ENCODE assay signal across 26 cellular contexts in genomic region chr10:85908462-85908861, GRCh38.
"Had no signal": no experiment of that assay in that cellular context is flagged by ENCODE, and none has a peak within 500 bp of the region (broad histone marks: within the 10 kb centered on the region; RNA-seq: fewer than 3 reads in every experiment).

No MANE protein-coding gene starts in this region.

- H3K27ac ChIP-seq: colonic mucosa, epithelial cell of prostate, esophagus squamous epithelium, gastrocnemius medialis, heart right ventricle, left lung, lower lobe of right lung had no signal

- H3K27me3 ChIP-seq: colonic mucosa, esophagus squamous epithelium, gastrocnemius medialis, heart right ventricle, left lung had no signal

- FAIRE-seq: endometrium, islet of Langerhans, keratinocyte had no signal

- H3K4me1 ChIP-seq: colonic mucosa, esophagus squamous epithelium, gastrocnemius medialis, heart right ventricle, left lung, lower lobe of right lung had no signal

- H3K36me3 ChIP-seq: colonic mucosa, esophagus squamous epithelium, gastrocnemius medialis, heart right ventricle, left lung, lower lobe of right lung had no signal

- DNase-seq: colonic mucosa; cortex of kidney; effector CD8-positive, alpha-beta T cell; effector memory CD8-positive, alpha-beta T cell; endodermal cell; erythroblast; esophagus squamous epithelium; foreskin fibroblast; foreskin melanocyte; gastrocnemius medialis; glutamatergic neuron; head of caudate nucleus; heart right ventricle; hippocampal formation; left cardiac atrium; left lung; left ventricle myocardium superior; lower lobe of right lung; mesenchymal stem cell; mucosa of descending colon; naive B cell had no signal

- ATAC-seq: effector memory CD8-positive, alpha-beta T cell; esophagus mucosa; gastrocnemius medialis; heart right ventricle; left cardiac atrium; left lung; left ventricle myocardium superior; lower lobe of right lung; mucosa of descending colon had no signal

- H3K9me3 ChIP-seq: colonic mucosa, esophagus squamous epithelium, gastrocnemius medialis, heart right ventricle, left lung, lower lobe of right lung, mucosa of descending colon had no signal

- H3K4me3 ChIP-seq: colonic mucosa, esophagus squamous epithelium, gastrocnemius medialis, heart right ventricle, left lung, lower lobe of right lung, mucosa of descending colon had no signal
